ENCODE assay signal across 8 cellular contexts in the genomic region with DNA sequence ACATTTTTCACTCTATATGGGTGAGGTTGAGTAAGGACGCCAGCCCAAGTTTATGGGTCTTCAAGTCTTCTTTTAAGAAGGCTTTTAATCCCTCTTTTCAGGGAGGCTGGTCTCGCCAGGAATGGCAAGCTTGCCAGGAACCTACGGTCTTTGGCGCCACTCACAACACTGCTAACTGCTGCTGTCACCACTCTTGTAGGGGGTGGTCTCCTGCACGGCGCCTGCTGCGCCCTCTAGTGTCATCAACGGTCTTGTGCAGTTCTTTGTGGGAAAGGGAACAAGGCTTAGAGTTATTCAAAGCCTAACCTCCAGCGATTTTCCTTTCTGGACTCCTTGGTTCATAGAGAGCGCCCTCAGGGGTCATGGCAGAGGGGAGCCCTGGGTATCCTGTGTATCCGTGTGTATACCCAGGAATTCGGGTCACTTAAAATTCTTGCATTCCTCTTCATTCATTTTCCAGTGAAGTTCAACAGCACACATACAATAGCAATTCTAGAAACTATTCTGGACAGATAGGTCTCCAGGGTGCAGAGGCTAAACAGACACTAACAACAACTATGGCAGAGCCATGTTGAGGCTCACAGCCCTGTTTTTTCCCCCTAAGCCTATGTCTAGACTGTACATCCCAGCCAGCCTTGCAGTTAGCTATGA.
DNase-seq lines count a peak whose midpoint lies in the region; ATAC-seq and TF ChIP-seq lines count a peak whose summit lies in the region.

No MANE protein-coding gene starts in this region.

- no peaks in the 10 kb centered on the region for H3K79me1 ChIP-seq in IMR-90 (ENCODE audit: low read depth in 1 of 2, low read length in 2 of 2)

- no peak overlapping the region for H3K9ac ChIP-seq in IMR-90 (ENCODE audit: low read depth, low read length)

- no peak overlapping the region for H2AK9ac ChIP-seq in IMR-90 (replicated peaks; ENCODE audit: low read depth, low read length, poor library complexity)

- no peak overlapping the region for H3K18ac ChIP-seq in IMR-90 (ENCODE audit: low read depth, low read length)

- H3K9me3 ChIP-seq in IMR-90 (ENCODE audit: control insufficient read depth, insufficient read depth, low read length) (no peaks in the 10 kb centered on the region), esophagus muscularis mucosa (peaks cover 0 to 11% (median 7%) of the 10 kb centered on the region in 4 donors), suprapubic skin (peaks cover 9% of the 10 kb centered on the region)

- TF ChIP-seq CTCF in IMR-90 (conservative IDR thresholded peaks at IDR 0.05; ENCODE audit: low read depth, low read length) (peak; percentile 32; the same call in 1 of the 2 replicates), esophagus muscularis mucosa (IDR thresholded peaks at IDR 0.05) (peak in 2 of 3 experiments; percentile 18 to 39), suprapubic skin (IDR thresholded peaks at IDR 0.05) (peak in 1 of 2 donors; percentile 34)

- ATAC-seq in activated T-cell treated with anti-CD3 and anti-CD28 coated beads, Interleukin-2, amount 50 U/mL, for 4 hours: no peak
- ATAC-seq in GM21576 (IDR thresholded peaks at IDR 0.05; ENCODE audit: unreplicated experiment) (peak; percentile 94), IMR-90 (ENCODE audit: low read depth) (no peak)

- no peak overlapping the region for H2BK5ac ChIP-seq in IMR-90 (ENCODE audit: low read depth, low read length, poor library complexity, severe bottlenecking)

- H4K8ac ChIP-seq in IMR-90 (ENCODE audit: low read depth in 2 of 2, low read length in 2 of 2): no peak overlapping the region

- H3K14ac ChIP-seq in IMR-90 (replicated peaks; ENCODE audit: low read depth, low read length): no peak overlapping the region

- dilution Hi-C loops in IMR-90 (cut with HindIII; ENCODE audit: low sequenced_read_pairs, unreplicated experiment): no loop called here

- WGBS in IMR-90 (ENCODE audit: extremely low coverage in 2 of 2, insufficient read length in 1 of 2), 2 experiments: no CpG with 5 or more reads among the region's 12 CpGs
- WGBS in esophagus muscularis mucosa: 26% methylated on average over 12 of the region's 12 CpGs
- 30% methylated on average over 8 of the region's 12 CpGs for WGBS in suprapubic skin

- H2AFZ ChIP-seq in IMR-90 (replicated peaks; ENCODE audit: low read length, poor library complexity): no peak overlapping the region

- peak; percentile 37 to 44 for DNase-seq in activated T-cell treated with anti-CD3 and anti-CD28 coated beads, Interleukin-2, amount 50 U/mL, for 48 hours
- no peak for DNase-seq in activated T-cell treated with anti-CD3 and anti-CD28 coated beads, Interleukin-2, amount 50 U/mL, for 4 hours
- DNase-seq in IMR-90: no peak
- DNase-seq in RPMI8226: peak; percentile 82
- no peak for DNase-seq in esophagus muscularis mucosa (ENCODE audit: extremely low spot score)
- DNase-seq in pons (ENCODE audit: low spot score): peak; percentile 35
- no peak for DNase-seq in suprapubic skin (ENCODE audit: low spot score in 2 of 2)

- TF ChIP-seq EP300 in esophagus muscularis mucosa (IDR thresholded peaks at IDR 0.05) (no peak), suprapubic skin (IDR thresholded peaks at IDR 0.05) (no peak)

- 0 out of 2 replicates have a peak, but pooled peaks have one; percentile 18 for TF ChIP-seq RAD21 in IMR-90 (IDR thresholded peaks at IDR 0.05; ENCODE audit: low read length)

- H4K20me1 ChIP-seq in IMR-90 (ENCODE audit: insufficient read depth, low read length): no peaks in the 10 kb centered on the region

- TF ChIP-seq POLR2A in IMR-90 (IDR thresholded peaks at IDR 0.05; ENCODE audit: low read depth, low read length) (no peak), esophagus muscularis mucosa (IDR thresholded peaks at IDR 0.05; ENCODE audit: low read depth) (no peak), suprapubic skin (IDR thresholded peaks at IDR 0.05) (no peak)

- H2AK5ac ChIP-seq in IMR-90 (ENCODE audit: low read depth, low read length): no peak overlapping the region

- H3K36me3 Mint-ChIP-seq in activated T-cell treated with anti-CD3 and anti-CD28 coated beads, Interleukin-2, amount 50 U/mL, for 4 hours (ENCODE audit: insufficient read depth): no peaks in the 10 kb centered on the region

- intact Hi-C loops in IMR-90 (cut with micrococcal nuclease): no loop called here
- intact Hi-C loops in esophagus muscularis mucosa (cut with DNase I): no loop called here

- H3K4ac ChIP-seq in IMR-90 (ENCODE audit: low read depth, low read length): no peak overlapping the region

- H3K4me3 ChIP-seq in IMR-90 (ENCODE audit: insufficient read depth, low read depth, low read length): no peak overlapping the region
- no peak overlapping the region for H3K4me3 ChIP-seq in esophagus muscularis mucosa
- H3K4me3 ChIP-seq in suprapubic skin: no peak overlapping the region

- no peak overlapping the region for H3K23ac ChIP-seq in IMR-90 (ENCODE audit: low read depth, low read length)

- peaks cover 4% of the 10 kb centered on the region for H3K27me3 Mint-ChIP-seq in activated T-cell treated with anti-CD3 and anti-CD28 coated beads, Interleukin-2, amount 50 U/mL, for 4 hours (ENCODE audit: low read depth)

- H2BK20ac ChIP-seq in IMR-90 (ENCODE audit: low read depth, low read length): no peak overlapping the region

- no TSS peak for BruUV-seq in IMR-90 (replicated peaks; lab: Mats Ljungman, UMichigan)

- no peaks in the 10 kb centered on the region for H3K9me1 ChIP-seq in IMR-90 (ENCODE audit: insufficient read depth, low read length)

- no peak overlapping the region for H2BK15ac ChIP-seq in IMR-90 (ENCODE audit: low read depth, low read length)

- in situ Hi-C loops in IMR-90 (cut with MboI; ENCODE audit: low sequenced_read_pairs): no loop called here

- no peak overlapping the region for H3K56ac ChIP-seq in IMR-90 (ENCODE audit: extremely low read depth, insufficient read depth, low read length)

- H3K27me3 ChIP-seq in IMR-90 (ENCODE audit: control insufficient read depth, insufficient read depth, low read length) (no peaks in the 10 kb centered on the region), esophagus muscularis mucosa (no peaks in the 10 kb centered on the region), suprapubic skin (peaks cover 6% of the 10 kb centered on the region)

- H3K4me1 ChIP-seq in IMR-90 (ENCODE audit: control insufficient read depth, insufficient read depth, low read length): no peaks in the 10 kb centered on the region
- H3K4me1 ChIP-seq in esophagus muscularis mucosa: no peaks in the 10 kb centered on the region
- no peaks in the 10 kb centered on the region for H3K4me1 ChIP-seq in suprapubic skin

- H3K4me2 ChIP-seq in IMR-90 (ENCODE audit: low read depth, low read length): no peak overlapping the region

- H2BK120ac ChIP-seq in IMR-90 (ENCODE audit: low read depth, low read length): no peak overlapping the region

- H3K36me3 ChIP-seq in IMR-90 (ENCODE audit: control insufficient read depth, insufficient read depth, low read length) (no peaks in the 10 kb centered on the region), esophagus muscularis mucosa (no peaks in the 10 kb centered on the region), suprapubic skin (no peaks in the 10 kb centered on the region)

- H3K9me3 Mint-ChIP-seq in activated T-cell treated with anti-CD3 and anti-CD28 coated beads, Interleukin-2, amount 50 U/mL, for 4 hours: peaks cover 11% of the 10 kb centered on the region

- no peak overlapping the region for H4K91ac ChIP-seq in IMR-90 (ENCODE audit: insufficient read depth, low read depth, low read length)

- no peaks in the 10 kb centered on the region for H3K4me1 Mint-ChIP-seq in activated T-cell treated with anti-CD3 and anti-CD28 coated beads, Interleukin-2, amount 50 U/mL, for 4 hours (ENCODE audit: low read depth)

- H4K5ac ChIP-seq in IMR-90 (ENCODE audit: low read depth, low read length): no peak overlapping the region

- no peak overlapping the region for H3K4me3 Mint-ChIP-seq in activated T-cell treated with anti-CD3 and anti-CD28 coated beads, Interleukin-2, amount 50 U/mL, for 4 hours

- no peak overlapping the region for H3K27ac ChIP-seq in IMR-90 (ENCODE audit: insufficient read depth, low read length)
- no peak overlapping the region for H3K27ac ChIP-seq in esophagus muscularis mucosa (replicated peaks in 1 of 4)
- no peak overlapping the region for H3K27ac ChIP-seq in suprapubic skin

- CTCF ChIA-PET in IMR-90 (lab: Yijun Ruan, JAX): interaction anchor here (0.8 kb wide), 1 partner anchor 58 kb away, joined by 3 read pairs; no protein-coding TSS in a partner anchor

- POLR2A ChIA-PET in IMR-90 (lab: Charles Lee; ENCODE audit: unreplicated experiment): no interaction called here

TF ChIP-seq in IMR-90, 13 proteins besides CTCF, POLR2A, EP300 and RAD21:
- no peak for TF ChIP-seq NFE2L2 (IDR thresholded peaks at IDR 0.05; ENCODE audit: low read depth, low read length)
- TF ChIP-seq RCOR1 (IDR thresholded peaks at IDR 0.05; ENCODE audit: insufficient replicate concordance, low read length): no peak
- TF ChIP-seq CHD1 (IDR thresholded peaks at IDR 0.05; ENCODE audit: low read depth, low read length): no peak
- TF ChIP-seq BHLHE40 (IDR thresholded peaks at IDR 0.05; ENCODE audit: low read depth, low read length): no peak
- no peak for TF ChIP-seq SMC3 (IDR thresholded peaks at IDR 0.05; ENCODE audit: low read depth, low read length)
- TF ChIP-seq MAFK (IDR thresholded peaks at IDR 0.05; ENCODE audit: low read depth, low read length): no peak
- no peak for TF ChIP-seq CEBPB (IDR thresholded peaks at IDR 0.05; ENCODE audit: low read depth, low read length)
- TF ChIP-seq MAZ (IDR thresholded peaks at IDR 0.05; ENCODE audit: borderline replicate concordance, low read depth, low read length): no peak
- no peak for TF ChIP-seq RFX5 (IDR thresholded peaks at IDR 0.05; ENCODE audit: low read depth, low read length)
- TF ChIP-seq FOS (IDR thresholded peaks at IDR 0.05; ENCODE audit: low read depth, low read length): no peak

Comparison
In these comparisons a context has a peak if more than half of its experiments do, and no peak if none do; other contexts are left out.
1. DNase-seq: peak in activated T-cell treated with anti-CD3 and anti-CD28 coated beads, Interleukin-2, amount 50 U/mL, for 48 hours (2 of 2), RPMI8226 (single experiment) and pons (single experiment); none in activated T-cell treated with anti-CD3 and anti-CD28 coated beads, Interleukin-2, amount 50 U/mL, for 4 hours (single experiment), IMR-90 (single experiment), esophagus muscularis mucosa (single experiment) and suprapubic skin (0 of 2).